13 cellular contexts compared by ENCODE assay signal in genomic region chr17:65345261-65346060, GRCh38.
DNase-seq lines count a peak whose midpoint lies in the region; ATAC-seq lines count a peak whose summit lies in the region.
"Had no signal": no experiment of that assay in that cellular context is flagged by ENCODE, and none has a peak within 500 bp of the region (broad histone marks: within the 10 kb centered on the region; RNA-seq: fewer than 3 reads in every experiment).

No MANE protein-coding gene starts in this region.

- peak overlapping the region; percentile 22 to 46 for H3K4me3 Mint-ChIP-seq in stimulated activated naive CD8-positive, alpha-beta T cell treated with anti-CD3 and anti-CD28 coated beads, Interleukin-15, amount 100 ng/mL, for 72 hours

- H3K36me3 ChIP-seq in mesodermal cell (ENCODE audit: control insufficient read depth, insufficient read depth, low read length), result no peaks in the 10 kb centered on the region
- H3K36me3 ChIP-seq: neutrophil, tibial artery had no signal

- peak; percentile 68 to 74 for ATAC-seq in activated naive CD4-positive, alpha-beta T cell treated with anti-CD3 and anti-CD28 coated beads, Interleukin-2, amount 50 U/mL, for 72 hours
- peak; percentile 54 for ATAC-seq in stimulated activated naive CD8-positive, alpha-beta T cell treated with anti-CD3 and anti-CD28 coated beads, Interleukin-15, amount 100 ng/mL, for 72 hours
- ATAC-seq in HG03342 (IDR thresholded peaks at IDR 0.05; ENCODE audit: unreplicated experiment), result no peak
- ATAC-seq: Panc1 had no signal

- in situ Hi-C loops in ACHN (cut with HindIII; ENCODE audit: low pct_ligation_motif_present, low pct_unique_long_range_greater_than_20kb, low sequenced_read_pairs), result no loop called here

- H3K36me3 Mint-ChIP-seq in activated naive CD4-positive, alpha-beta T cell treated with anti-CD3 and anti-CD28 coated beads, Interleukin-2, amount 50 U/mL, for 72 hours, result peaks cover 0 to 13% of the 10 kb centered on the region in 2 donors

- peaks cover 0 to 18% of the 10 kb centered on the region in 2 donors for H3K9me3 Mint-ChIP-seq in activated naive CD4-positive, alpha-beta T cell treated with anti-CD3 and anti-CD28 coated beads, Interleukin-2, amount 50 U/mL, for 72 hours
- H3K9me3 Mint-ChIP-seq in stimulated activated naive CD8-positive, alpha-beta T cell treated with anti-CD3 and anti-CD28 coated beads, Interleukin-15, amount 100 ng/mL, for 72 hours, result peaks cover 7 to 17% of the 10 kb centered on the region in 2 donors

- H3K27ac Mint-ChIP-seq in activated naive CD4-positive, alpha-beta T cell treated with anti-CD3 and anti-CD28 coated beads, Interleukin-2, amount 50 U/mL, for 72 hours, result peak overlapping the region in 1 of 2 donors; percentile 91
- H3K27ac Mint-ChIP-seq in stimulated activated naive CD8-positive, alpha-beta T cell treated with anti-CD3 and anti-CD28 coated beads, Interleukin-15, amount 100 ng/mL, for 72 hours, result peak overlapping the region; percentile 43 to 81

- peaks cover 6% of the 10 kb centered on the region for H3K9me3 ChIP-seq in mesodermal cell (ENCODE audit: control insufficient read depth, low read length)
- H3K9me3 ChIP-seq: neutrophil had no signal

- H3K4me1 Mint-ChIP-seq in stimulated activated naive CD8-positive, alpha-beta T cell treated with anti-CD3 and anti-CD28 coated beads, Interleukin-15, amount 100 ng/mL, for 72 hours, result peaks cover 15% of the 10 kb centered on the region

- H3K27me3 Mint-ChIP-seq in stimulated activated naive CD8-positive, alpha-beta T cell treated with anti-CD3 and anti-CD28 coated beads, Interleukin-15, amount 100 ng/mL, for 72 hours, result peaks cover 5% of the 10 kb centered on the region

- peaks cover 14% of the 10 kb centered on the region for H3K4me1 ChIP-seq in mesodermal cell (ENCODE audit: control insufficient read depth, insufficient read depth, low read length, poor library complexity, severe bottlenecking)
- H3K4me1 ChIP-seq: tibial artery had no signal

- peak overlapping the region; percentile 46 for H3K27ac ChIP-seq in mesodermal cell (ENCODE audit: low read depth, low read length, severe bottlenecking)
- H3K27ac ChIP-seq: neutrophil, tibial artery had no signal

- no peak overlapping the region for H3K4me3 ChIP-seq in mesodermal cell (ENCODE audit: extremely low read depth, insufficient read depth, low read length, poor library complexity, severe bottlenecking)
- H3K4me3 ChIP-seq: dorsolateral prefrontal cortex, tibial artery had no signal

- WGBS in mesodermal cell (ENCODE audit: insufficient coverage in 2 of 2), 2 experiments, result 83 to 84% methylated on average over 6 to 13 of the region's 15 CpGs

- peak; percentile 17 for DNase-seq in activated naive CD4-positive, alpha-beta T cell treated with anti-CD3 and anti-CD28 coated beads, Interleukin-2, amount 50 U/mL, for 16 hours
- DNase-seq in activated naive CD4-positive, alpha-beta T cell (lab: John Stamatoyannopoulos, UW), result no peak
- no peak for DNase-seq in activated naive CD4-positive, alpha-beta T cell treated with anti-CD3 and anti-CD28 coated beads, Interleukin-2, amount 50 U/mL, for 72 hours (ENCODE audit: low spot score in 2 of 2)
- no peak for DNase-seq in stimulated activated naive CD8-positive, alpha-beta T cell treated with anti-CD3 and anti-CD28 coated beads, Interleukin-15, amount 100 ng/mL, for 72 hours
- DNase-seq in CD1c-positive myeloid dendritic cell (ENCODE audit: extremely low spot score) (no peak), ACHN (no peak)
- DNase-seq: activated effector memory CD4-positive, alpha-beta T cell treated with Interleukin-2 at 50 U/mL for 16 hours; tibial artery had no signal
